8 cellular contexts compared by ENCODE assay signal in the genomic region with DNA sequence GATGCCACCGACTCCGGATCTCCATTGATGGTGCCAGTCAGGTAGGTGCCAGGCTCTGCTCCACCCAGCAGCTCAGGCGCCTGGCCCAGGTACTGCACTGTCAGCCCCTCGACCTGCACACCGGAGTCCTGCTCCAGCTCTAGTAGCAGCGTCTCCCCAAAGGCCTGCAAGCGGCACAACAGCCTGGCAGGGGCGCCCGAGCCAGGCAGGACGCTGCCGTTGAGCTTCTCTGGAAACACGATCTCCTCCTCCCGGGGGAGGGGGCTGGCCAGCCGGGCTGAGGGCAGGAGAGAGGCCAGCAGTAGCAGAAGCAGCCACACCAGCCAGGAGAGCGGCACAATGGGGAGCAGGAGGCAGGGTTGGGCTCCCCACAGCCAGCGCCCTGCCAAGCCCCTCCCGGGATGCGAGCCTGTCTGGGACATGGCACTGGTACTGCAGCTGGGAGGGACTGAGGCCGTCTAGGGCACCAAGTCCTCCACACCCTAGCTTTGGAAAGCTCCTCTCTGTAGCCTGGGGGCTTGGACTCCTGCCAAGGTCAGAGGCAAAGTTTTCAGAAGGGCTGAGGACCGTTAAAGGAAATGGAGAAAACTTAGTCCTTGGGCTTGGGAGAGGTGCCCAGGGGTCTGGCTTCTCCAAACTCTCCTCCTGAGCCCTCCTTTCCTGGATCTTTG. TPM values are rescaled to one million over a fixed set of nuclear protein-coding genes. Genes with fewer than 3 reads are reported as not detected.
DNase-seq lines count a peak whose midpoint lies in the region; ATAC-seq and TF ChIP-seq lines count a peak whose summit lies in the region.

No MANE protein-coding gene starts in this region.

- H3K4me1 Mint-ChIP-seq in natural killer cell treated with Interleukin-12 subunit alpha and Interleukin-12 subunit beta and Interleukin-15 and Interleukin-18, amount 100 ng/mL, for 72 hours (ENCODE audit: low read depth in 2 of 2), result peaks cover 52 to 67% of the 10 kb centered on the region in 2 donors
- peaks cover 22 to 65% of the 10 kb centered on the region in 2 donors for H3K4me1 Mint-ChIP-seq in natural killer cell

- peaks cover under 1% of the 10 kb centered on the region for H3K36me3 ChIP-seq in lower lobe of right lung
- H3K36me3 ChIP-seq in aorta (ENCODE audit: control insufficient read depth in 1 of 2, insufficient read depth in 2 of 2, low read length in 1 of 2), result no peaks in the 10 kb centered on the region

- H3K27me3 Mint-ChIP-seq in natural killer cell treated with Interleukin-12 subunit alpha and Interleukin-12 subunit beta and Interleukin-15 and Interleukin-18, amount 100 ng/mL, for 72 hours, result no peaks in the 10 kb centered on the region
- H3K27me3 Mint-ChIP-seq in natural killer cell (ENCODE audit: low read depth in 2 of 2), result no peaks in the 10 kb centered on the region

- H3K9me3 Mint-ChIP-seq in natural killer cell treated with Interleukin-12 subunit alpha and Interleukin-12 subunit beta and Interleukin-15 and Interleukin-18, amount 100 ng/mL, for 72 hours, result no peaks in the 10 kb centered on the region
- H3K9me3 Mint-ChIP-seq in natural killer cell, result no peaks in the 10 kb centered on the region

- DNase-seq in natural killer cell treated with Interleukin-12 subunit alpha and Interleukin-12 subunit beta and Interleukin-15 and Interleukin-18, amount 100 ng/mL, for 72 hours (ENCODE audit: low spot score), result peak; percentile 48
- no peak for DNase-seq in natural killer cell
- no peak for DNase-seq in lower lobe of right lung
- peak; percentile 55 to 81 for DNase-seq in aorta
- no peak for DNase-seq in activated CD4-positive, CD25-positive, alpha-beta regulatory T cell (lab: John Stamatoyannopoulos, UW)
- DNase-seq in 8988T, result no peak
- DNase-seq in A172 (ENCODE audit: low spot score), result no peak

- H3K27ac ChIP-seq in cingulate gyrus (ENCODE audit: low read depth, low read length) (peak overlapping the region; percentile 100), lower lobe of right lung (peak overlapping the region; percentile 93), aorta (ENCODE audit: low read depth in 1 of 2, low read length in 2 of 2) (no peak overlapping the region)

- no peak for ATAC-seq in natural killer cell treated with Interleukin-12 subunit alpha and Interleukin-12 subunit beta and Interleukin-15 and Interleukin-18, amount 100 ng/mL, for 72 hours
- no peak for ATAC-seq in natural killer cell
- ATAC-seq in lower lobe of right lung, result no peak
- ATAC-seq in aorta (ENCODE audit: low FRiP score), result no peak

- H3K4me3 Mint-ChIP-seq in natural killer cell treated with Interleukin-12 subunit alpha and Interleukin-12 subunit beta and Interleukin-15 and Interleukin-18, amount 100 ng/mL, for 72 hours, result no peak overlapping the region
- H3K4me3 Mint-ChIP-seq in natural killer cell, result no peak overlapping the region

- peaks cover 88% of the 10 kb centered on the region for H3K4me1 ChIP-seq in lower lobe of right lung
- H3K4me1 ChIP-seq in aorta (ENCODE audit: control insufficient read depth in 1 of 2, insufficient read depth in 2 of 2, low read length in 2 of 2), result peaks cover 0 to 2% of the 10 kb centered on the region in 2 donors

- WGBS in aorta, 2 donors, result 20 to 34% methylated on average over 20 of the region's 20 CpGs

- H3K9me3 ChIP-seq in lower lobe of right lung (no peaks in the 10 kb centered on the region), aorta (ENCODE audit: control insufficient read depth, low read length) (no peaks in the 10 kb centered on the region)

- intact Hi-C loops in natural killer cell (cut with micrococcal nuclease) (no loop called here), lower lobe of right lung (cut with DNase I) (no loop called here), aorta (cut with DNase I) (no loop called here)

- H3K27ac Mint-ChIP-seq in natural killer cell treated with Interleukin-12 subunit alpha and Interleukin-12 subunit beta and Interleukin-15 and Interleukin-18, amount 100 ng/mL, for 72 hours, result peak overlapping the region in 1 of 2 donors; percentile 96
- no peak overlapping the region for H3K27ac Mint-ChIP-seq in natural killer cell

- TF ChIP-seq CTCF in natural killer cell (IDR thresholded peaks at IDR 0.05), result no peak
- no peak for TF ChIP-seq CTCF in lower lobe of right lung (IDR thresholded peaks at IDR 0.05)

- H3K36me3 Mint-ChIP-seq in natural killer cell treated with Interleukin-12 subunit alpha and Interleukin-12 subunit beta and Interleukin-15 and Interleukin-18, amount 100 ng/mL, for 72 hours, result no peaks in the 10 kb centered on the region
- no peaks in the 10 kb centered on the region for H3K36me3 Mint-ChIP-seq in natural killer cell

- H3K27me3 ChIP-seq in lower lobe of right lung (ENCODE audit: low read depth) (no peaks in the 10 kb centered on the region), aorta (ENCODE audit: control insufficient read depth in 1 of 2, insufficient read depth in 2 of 2, low read length in 1 of 2) (no peaks in the 10 kb centered on the region)

- H3K4me3 ChIP-seq in lower lobe of right lung (peak overlapping the region; percentile 40), aorta (ENCODE audit: low read length in 2 of 2) (no peak overlapping the region)

RNA-seq across cellular contexts. Expression of a gene that starts 0.5 kb away (rescaled TPM):
- total RNA-seq in natural killer cell treated with Interleukin-12 subunit alpha and Interleukin-12 subunit beta and Interleukin-15 and Interleukin-18, amount 100 ng/mL, for 72 hours, result under 1 TPM; 0.43 to 0.89 TPM
- total RNA-seq in natural killer cell, result under 1 TPM; 0.14 to 0.20 (median 0.14) TPM
- total RNA-seq in lower lobe of right lung, result 1.4 TPM
- total RNA-seq in aorta, result 100 to 1,000 TPM in 1 of 2 donors, 10 to 100 TPM in 1; 78.9 to 207 TPM
- polyA plus RNA-seq in aorta, result 1 to 10 TPM; 1.4 to 6.8 TPM
- not detected in 2 replicates for total RNA-seq in A172 (2014; rRNA removed; shearing (Covaris generic))

RNA-seq across cellular contexts. Expression of a gene that starts 3.8 kb away (rescaled TPM):
- 10 to 100 TPM; 86.2 to 87.8 TPM for total RNA-seq in natural killer cell treated with Interleukin-12 subunit alpha and Interleukin-12 subunit beta and Interleukin-15 and Interleukin-18, amount 100 ng/mL, for 72 hours
- total RNA-seq in natural killer cell (10 to 100 TPM; 74.7 to 88.8 (median 84.7) TPM), lower lobe of right lung (66.3 TPM), aorta (10 to 100 TPM; 55.3 to 63.4 TPM)
- 10 to 100 TPM; 64.2 to 88.1 TPM for polyA plus RNA-seq in aorta
- total RNA-seq in A172 (2014; rRNA removed; shearing (Covaris generic)), result 179 and 197 TPM in 2 replicates

RNA-seq across cellular contexts. Expression of a gene that starts 16.8 kb away (rescaled TPM):
- total RNA-seq in natural killer cell treated with Interleukin-12 subunit alpha and Interleukin-12 subunit beta and Interleukin-15 and Interleukin-18, amount 100 ng/mL, for 72 hours, result 100 to 1,000 TPM; 111 to 583 TPM
- 100 to 1,000 TPM; 226 to 281 (median 259) TPM for total RNA-seq in natural killer cell
- 283 TPM for total RNA-seq in lower lobe of right lung
- 10 to 100 TPM; 64.3 to 74.0 TPM for total RNA-seq in aorta
- polyA plus RNA-seq in aorta, result 100 to 1,000 TPM in 1 of 2 donors, 10 to 100 TPM in 1; 35.7 to 154 TPM
- not detected in 2 replicates for total RNA-seq in A172 (2014; rRNA removed; shearing (Covaris generic))

RNA-seq across cellular contexts. Expression of a gene that starts 21.0 kb away (rescaled TPM):
- 10 to 100 TPM; 61.7 to 75.0 TPM for total RNA-seq in natural killer cell treated with Interleukin-12 subunit alpha and Interleukin-12 subunit beta and Interleukin-15 and Interleukin-18, amount 100 ng/mL, for 72 hours
- total RNA-seq in natural killer cell, result 10 to 100 TPM; 58.4 to 62.2 (median 59.4) TPM
- total RNA-seq in lower lobe of right lung, result 29.6 TPM
- total RNA-seq in aorta, result 10 to 100 TPM; 26.8 to 29.8 TPM
- polyA plus RNA-seq in aorta, result 10 to 100 TPM; 13.9 to 23.1 TPM
- total RNA-seq in A172 (2014; rRNA removed; shearing (Covaris generic)), result 59.5 and 61.1 TPM in 2 replicates

RNA-seq across cellular contexts. Expression of a gene that starts 25.1 kb away (rescaled TPM):
- total RNA-seq in natural killer cell treated with Interleukin-12 subunit alpha and Interleukin-12 subunit beta and Interleukin-15 and Interleukin-18, amount 100 ng/mL, for 72 hours, result not detected
- total RNA-seq in natural killer cell, result not detected
- total RNA-seq in lower lobe of right lung, result not detected
- not detected for total RNA-seq in aorta
- polyA plus RNA-seq in aorta, result 1 to 10 TPM in 1 of 2 donors, not detected in 1; 1.3 TPM
- not detected in 2 replicates for total RNA-seq in A172 (2014; rRNA removed; shearing (Covaris generic))

Comparison
In these comparisons a context has a peak if more than half of its experiments do, and no peak if none do; other contexts are left out.
1. DNase-seq: peak in natural killer cell treated with Interleukin-12 subunit alpha and Interleukin-12 subunit beta and Interleukin-15 and Interleukin-18, amount 100 ng/mL, for 72 hours (single experiment) and aorta (2 of 2); none in natural killer cell (single experiment), lower lobe of right lung (single experiment), activated CD4-positive, CD25-positive, alpha-beta regulatory T cell (0 of 4), 8988T (single experiment) and A172 (single experiment).
2. H3K27ac ChIP-seq: peak in cingulate gyrus (single experiment) and lower lobe of right lung (single experiment); none in aorta (0 of 2).
3. RNA of a gene that starts 0.5 kb away (total RNA-seq): 78.9 to 207 TPM in aorta; 1.4 TPM in lower lobe of right lung (single experiment), 0.43 to 0.89 TPM in natural killer cell treated with Interleukin-12 subunit alpha and Interleukin-12 subunit beta and Interleukin-15 and Interleukin-18, amount 100 ng/mL, for 72 hours, 0.14 to 0.20 TPM in natural killer cell and not detected in A172; every median in the first group is over 10 times any median in the second.
4. RNA of a gene that starts 16.8 kb away (total RNA-seq): 111 to 583 TPM in natural killer cell treated with Interleukin-12 subunit alpha and Interleukin-12 subunit beta and Interleukin-15 and Interleukin-18, amount 100 ng/mL, for 72 hours, 283 TPM in lower lobe of right lung (single experiment), 226 to 281 TPM in natural killer cell and 64.3 to 74.0 TPM in aorta; not detected in A172; every median in the first group is over 10 times any median in the second.